Comparison of ENCODE assay signal across 14 cellular contexts in the genomic region with DNA sequence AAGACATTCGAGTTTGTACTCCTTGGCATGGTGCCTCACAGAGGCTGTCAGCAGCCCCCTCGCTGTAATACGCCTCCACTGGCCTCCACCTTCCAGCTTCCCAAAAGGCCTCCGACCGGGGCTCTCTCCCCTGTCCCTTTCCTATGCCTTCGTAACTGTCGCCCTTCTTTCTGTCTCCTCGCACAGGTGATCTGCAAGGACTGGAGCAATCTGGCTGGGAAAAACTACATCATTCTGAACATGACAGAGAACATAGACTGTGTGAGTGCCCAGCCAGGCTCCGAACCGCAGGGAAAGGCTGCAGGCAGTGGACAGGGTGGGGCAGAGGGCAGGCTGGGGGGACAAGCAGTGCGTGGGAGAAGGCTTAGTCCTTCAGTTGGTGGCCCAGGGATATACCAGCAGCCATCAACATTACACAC. TPM values are rescaled to one million over a fixed set of nuclear protein-coding genes. Genes with fewer than 3 reads are reported as not detected.
DNase-seq lines count a peak whose midpoint lies in the region; TF ChIP-seq lines count a peak whose summit lies in the region.
"Had no signal": no experiment of that assay in that cellular context is flagged by ENCODE, and none has a peak within 500 bp of the region (broad histone marks: within the 10 kb centered on the region; RNA-seq: fewer than 3 reads in every experiment).

No MANE protein-coding gene starts in this region.

- no peak overlapping the region for H3K4me3 Mint-ChIP-seq in chondrocyte (ENCODE audit: unreplicated experiment)
- H3K4me3 Mint-ChIP-seq: CD4-positive, CD25-positive, alpha-beta regulatory T cell had no signal

- DNase-seq in cardiac septum (ENCODE audit: low spot score) = peak; percentile 47
- no peak for DNase-seq in right atrium auricular region (ENCODE audit: low spot score)
- no peak for DNase-seq in chondrocyte (ENCODE audit: low spot score)
- peak; percentile 49 for DNase-seq in mesenteric fat pad (ENCODE audit: low spot score)
- peak in 1 of 2 donors; percentile 61 for DNase-seq in tibial artery
- DNase-seq in COLO668 (lab: John Stamatoyannopoulos, UW; ENCODE audit: unreplicated experiment) = no peak
- no peak for DNase-seq in cortex of kidney (lab: John Stamatoyannopoulos, UW)
- DNase-seq in UCSD-AML1 (lab: John Stamatoyannopoulos, UW; ENCODE audit: unreplicated experiment) = no peak
- DNase-seq: ACHN; CD4-positive, CD25-positive, alpha-beta regulatory T cell; DMS79 had no signal

- no peaks in the 10 kb centered on the region for H3K4me1 ChIP-seq in right atrium auricular region
- H3K4me1 ChIP-seq in tibial artery = peaks cover 0 to 41% (median 4%) of the 10 kb centered on the region in 4 donors

- peaks cover 57% of the 10 kb centered on the region for H3K4me1 Mint-ChIP-seq in chondrocyte (ENCODE audit: low read depth)
- H3K4me1 Mint-ChIP-seq: CD4-positive, CD25-positive, alpha-beta regulatory T cell had no signal

- TF ChIP-seq CTCF in right atrium auricular region (IDR thresholded peaks at IDR 0.05) (no peak), chondrocyte (IDR thresholded peaks at IDR 0.05) (no peak), tibial artery (IDR thresholded peaks at IDR 0.05) (no peak)

- no peaks in the 10 kb centered on the region for H3K36me3 Mint-ChIP-seq in chondrocyte (ENCODE audit: low read depth)

- no peaks in the 10 kb centered on the region for H3K27me3 Mint-ChIP-seq in chondrocyte (ENCODE audit: low read depth)

- H3K27ac Mint-ChIP-seq in chondrocyte (ENCODE audit: unreplicated experiment) = peak overlapping the region; percentile 24

- no peaks in the 10 kb centered on the region for H3K9me3 Mint-ChIP-seq in chondrocyte (ENCODE audit: low read depth)
- H3K9me3 Mint-ChIP-seq: CD4-positive, CD25-positive, alpha-beta regulatory T cell had no signal

- H3K4me3 ChIP-seq in right atrium auricular region (no peak overlapping the region), tibial artery (no peak overlapping the region)
- H3K4me3 ChIP-seq: BLaER1 treated with 17β-estradiol and CSF1 and Interleukin-3, amounts not matched to agents 10 nM and 100 nM; GM12878 had no signal

- intact Hi-C loops in cardiac septum (cut with DNase I) (no loop called here), tibial artery (cut with DNase I; ENCODE audit: low total_unique reads) (no loop called here)

- H3K27ac ChIP-seq in right atrium auricular region (no peak overlapping the region), tibial artery (peak overlapping the region; percentile 36 to 59)
- H3K27ac ChIP-seq: BLaER1 treated with 17β-estradiol and CSF1 and Interleukin-3, amounts not matched to agents 10 nM and 100 nM; HL-60 had no signal

- no peaks in the 10 kb centered on the region for H3K27me3 ChIP-seq in right atrium auricular region
- H3K27me3 ChIP-seq in tibial artery = no peaks in the 10 kb centered on the region
- H3K27me3 ChIP-seq: BLaER1 treated with 17β-estradiol and CSF1 and Interleukin-3, amounts not matched to agents 10 nM and 100 nM had no signal

- H3K9me3 ChIP-seq in right atrium auricular region (no peaks in the 10 kb centered on the region), tibial artery (no peaks in the 10 kb centered on the region)
- H3K9me3 ChIP-seq: BLaER1 treated with 17β-estradiol and CSF1 and Interleukin-3, amounts not matched to agents 10 nM and 100 nM had no signal

- no peaks in the 10 kb centered on the region for H3K36me3 ChIP-seq in right atrium auricular region
- no peaks in the 10 kb centered on the region for H3K36me3 ChIP-seq in tibial artery
- H3K36me3 ChIP-seq: BLaER1 treated with 17β-estradiol and CSF1 and Interleukin-3, amounts not matched to agents 10 nM and 100 nM had no signal

RNA-seq across cellular contexts. Expression of gene ABTB1, which starts 10.7 kb away (rescaled TPM):
- total RNA-seq in cardiac septum = 25.5 TPM
- 10 to 100 TPM; 14.9 to 16.9 TPM for total RNA-seq in right atrium auricular region
- 18.1 to 27.2 TPM (median 26.7 TPM) in 3 replicates for total RNA-seq in chondrocyte
- total RNA-seq in mesenteric fat pad = 34.8 TPM

RNA-seq across cellular contexts. Expression of gene PODXL2, which starts 33.1 kb away (rescaled TPM):
- 2.2 TPM for total RNA-seq in cardiac septum
- total RNA-seq in right atrium auricular region = 1 to 10 TPM; 1.9 to 2.9 TPM
- total RNA-seq in chondrocyte = 4.3 to 10.8 TPM (median 10.7 TPM) in 3 replicates
- 2.5 TPM for total RNA-seq in mesenteric fat pad

Comparison
In these comparisons a context has a peak if more than half of its experiments do, and no peak if none do; other contexts are left out.
1. DNase-seq: peak in cardiac septum (single experiment) and mesenteric fat pad (single experiment); none in right atrium auricular region (single experiment), chondrocyte (single experiment), COLO668 (single experiment), cortex of kidney (single experiment) and UCSD-AML1 (single experiment).
2. H3K27ac ChIP-seq: peak in tibial artery (2 of 2); none in right atrium auricular region (0 of 2).